Comparison of ENCODE assay signal across 9 cellular contexts in the genomic region with DNA sequence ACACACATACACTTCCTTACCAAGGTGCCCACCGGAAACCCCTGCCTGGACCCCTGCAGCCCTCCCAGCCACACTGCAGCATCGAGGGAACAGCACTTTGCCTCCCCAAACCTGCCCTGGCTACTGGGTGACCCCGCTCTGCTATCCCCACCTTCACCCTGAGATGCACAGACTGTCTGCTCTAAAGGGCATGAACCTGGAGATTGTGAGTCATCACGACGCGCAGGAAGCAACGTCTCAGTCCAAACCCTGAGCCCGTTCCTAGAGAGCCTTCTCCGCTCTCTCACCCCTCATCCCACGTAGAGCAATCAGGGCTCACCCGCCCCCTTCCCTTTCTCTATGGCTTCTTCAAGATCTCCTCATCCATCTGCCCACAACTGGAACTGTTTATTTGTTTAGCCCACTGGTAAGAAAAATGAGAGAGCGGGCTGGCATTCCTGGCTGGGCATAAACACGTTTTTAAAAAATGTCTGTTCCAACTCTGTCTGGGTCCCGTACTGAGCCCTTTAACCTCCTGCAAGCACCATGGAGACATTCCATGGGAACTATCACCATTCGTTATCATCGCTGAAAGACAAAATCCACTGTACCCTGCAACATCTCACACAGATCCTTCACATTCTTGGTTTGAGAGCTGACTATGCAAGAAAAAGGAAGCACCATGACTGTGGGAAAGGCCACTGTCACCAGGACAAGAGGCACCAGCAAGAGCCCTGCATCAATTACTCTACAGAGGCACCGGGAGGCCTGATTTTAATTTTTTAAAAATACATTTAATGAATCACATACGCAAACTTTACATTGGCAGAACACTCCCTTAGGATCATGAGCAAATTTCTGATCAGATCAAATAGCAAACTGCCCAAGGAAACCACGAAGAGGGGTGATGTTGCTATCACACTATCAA. TPM values are rescaled to one million over a fixed set of nuclear protein-coding genes. Genes with fewer than 3 reads are reported as not detected.
DNase-seq lines count a peak whose midpoint lies in the region; ATAC-seq and TF ChIP-seq lines count a peak whose summit lies in the region.
"Had no signal": no experiment of that assay in that cellular context is flagged by ENCODE, and none has a peak within 500 bp of the region (broad histone marks: within the 10 kb centered on the region; RNA-seq: fewer than 3 reads in every experiment).

No MANE protein-coding gene starts in this region.

- no peaks in the 10 kb centered on the region for H3K27me3 ChIP-seq in heart left ventricle
- no peaks in the 10 kb centered on the region for H3K27me3 ChIP-seq in skeletal muscle satellite cell (ENCODE audit: control insufficient read depth, insufficient read depth, low read length)

- DNase-seq in HFF-Myc (ENCODE audit: extremely low read depth, low read depth) (peak; percentile 24), heart left ventricle (peak in 1 of 5 donors; percentile 56), UCSD-AML1 (lab: John Stamatoyannopoulos, UW; ENCODE audit: unreplicated experiment) (no peak), NCI-H1105 treated with DMSO at 0.1 percent for 48 hours (lab: John Stamatoyannopoulos, UW) (no peak), AML-193 (lab: John Stamatoyannopoulos, UW) (no peak)
- DNase-seq: activated CD4-positive, alpha-beta T cell treated with anti-CD3 and anti-CD28 coated beads for 1 hour had no signal

- TF ChIP-seq POLR2A in heart left ventricle (IDR thresholded peaks at IDR 0.05) = no peak

- H3K4me3 ChIP-seq in HFF-Myc (replicated peaks; ENCODE audit: low read depth, low read length) (no peak overlapping the region), WI38 (ENCODE audit: low read depth, low read length) (peak overlapping the region; percentile 35), heart left ventricle (no peak overlapping the region), skeletal muscle satellite cell (ENCODE audit: low read length) (peak overlapping the region; percentile 42)

- peak overlapping the region in 11 of 12 donors; percentile 15 to 77 (median 50) for H3K27ac ChIP-seq in heart left ventricle

- no peak for TF ChIP-seq CTCF in HFF-Myc (IDR thresholded peaks at IDR 0.05; ENCODE audit: low read depth, low read length, missing control alignments)
- no peak for TF ChIP-seq CTCF in WI38 (IDR thresholded peaks at IDR 0.05; ENCODE audit: low read depth, low read length)
- no peak for TF ChIP-seq CTCF in heart left ventricle (IDR thresholded peaks at IDR 0.05)

- 66 to 77% (median 71%) methylated on average over 18 to 19 of the region's 19 CpGs for WGBS in heart left ventricle, 4 donors

- peak in 3 of 4 donors; percentile 34 to 75 (median 56) for ATAC-seq in heart left ventricle
- ATAC-seq in HG03457 (IDR thresholded peaks at IDR 0.05; ENCODE audit: unreplicated experiment) = no peak

- peak overlapping the region; percentile 54 for H3K9ac ChIP-seq in skeletal muscle satellite cell (ENCODE audit: low read depth, low read length)

- intact Hi-C loops in heart left ventricle (cut with DNase I) = loop anchor here in 1 of 10 donors (5.0 kb wide), 1 partner anchor 32 kb away; no protein-coding TSS in a partner anchor

- H3K9me3 ChIP-seq in heart left ventricle = no peaks in the 10 kb centered on the region
- H3K9me3 ChIP-seq in skeletal muscle satellite cell (replicated peaks; ENCODE audit: low read length) = no peaks in the 10 kb centered on the region

- H3K4me2 ChIP-seq in skeletal muscle satellite cell (ENCODE audit: low read length) = peak overlapping the region; percentile 73

- H3K4me1 ChIP-seq in heart left ventricle = peaks cover 0 to 80% (median 31%) of the 10 kb centered on the region in 12 donors
- H3K4me1 ChIP-seq in skeletal muscle satellite cell (ENCODE audit: control insufficient read depth, insufficient read depth, low read length) = peaks cover 61% of the 10 kb centered on the region

- H3K36me3 ChIP-seq in heart left ventricle = no peaks in the 10 kb centered on the region
- peaks cover 6% of the 10 kb centered on the region for H3K36me3 ChIP-seq in skeletal muscle satellite cell (ENCODE audit: insufficient read depth, low read length)

RNA-seq across cellular contexts. Expression of gene ZFHX3, which starts 28.2 kb away (rescaled TPM):
- 10 to 100 TPM in 6 of 9 donors, 1 to 10 TPM in 3; 7.8 to 21.6 (median 14.5) TPM for total RNA-seq in heart left ventricle
- polyA plus RNA-seq in heart left ventricle = 1 to 10 TPM; 3.8 to 4.0 TPM
- 5.1 and 8.3 TPM in 2 replicates for total RNA-seq in skeletal muscle satellite cell (2012; rRNA removed)

Comparison
In these comparisons a context has a peak if more than half of its experiments do, and no peak if none do; other contexts are left out.
1. H3K4me3 ChIP-seq: peak in WI38 (single experiment) and skeletal muscle satellite cell (single experiment); none in HFF-Myc (single experiment) and heart left ventricle (0 of 12).